ENCODE assay signal across 24 cellular contexts in genomic region chr15:92613841-92614240, GRCh38. TPM values are rescaled to one million over a fixed set of nuclear protein-coding genes. Genes with fewer than 3 reads are reported as not detected.
DNase-seq lines count a peak whose midpoint lies in the region; ATAC-seq and TF ChIP-seq lines count a peak whose summit lies in the region.
"Had no signal": no experiment of that assay in that cellular context is flagged by ENCODE, and none has a peak within 500 bp of the region (broad histone marks: within the 10 kb centered on the region; RNA-seq: fewer than 3 reads in every experiment).

No MANE protein-coding gene starts in this region.

- H3K27me3 Mint-ChIP-seq in activated naive CD4-positive, alpha-beta T cell treated with anti-CD3 and anti-CD28 coated beads for 36 hours (ENCODE audit: low read depth) = no peaks in the 10 kb centered on the region

- H3K4me3 ChIP-seq in coronary artery = no peak overlapping the region
- H3K4me3 ChIP-seq in upper lobe of right lung = no peak overlapping the region
- H3K4me3 ChIP-seq: BLaER1 treated with 17β-estradiol and CSF1 and Interleukin-3, amounts not matched to agents 10 nM and 100 nM; GM12878; GM23248; HAP-1; MG63 had no signal

- DNase-seq in activated effector memory CD4-positive, alpha-beta T cell treated with anti-CD3 and anti-CD28 coated beads, Interleukin-2, amount 50 U/mL, for 16 hours = peak; percentile 50
- no peak for DNase-seq in activated effector memory CD4-positive, alpha-beta T cell treated with Interleukin-2 at 50 U/mL for 16 hours
- DNase-seq in coronary artery (ENCODE audit: low spot score) (peak; percentile 54), posterior vena cava (ENCODE audit: low spot score) (peak; percentile 76), upper lobe of right lung (peak; percentile 48), NCI-H82 (lab: John Stamatoyannopoulos, UW) (no peak), midbrain (lab: John Stamatoyannopoulos, UW) (no peak)
- DNase-seq in activated naive CD4-positive, alpha-beta T cell treated with anti-CD3 and anti-CD28 coated beads for 36 hours = no peak
- DNase-seq: 8988T; CD8-positive, alpha-beta T cell; DND-41; GM23248; Kasumi-1; MG63; NCI-H1417 treated with DMSO at 0.1 percent for 48 hours; NCI-H187 treated with DMSO at 0.1 percent for 48 hours; NCI-H226; NCI-H510A treated with DMSO at 0.1 percent for 48 hours; NCI-H748 treated with DMSO at 0.1 percent for 48 hours; NK-92 treated with Interleukin-12 subunit alpha and Interleukin-12 subunit beta, amount 100 ng/mL, for 24 hours had no signal

- intact Hi-C loops in posterior vena cava (cut with DNase I) = no loop called here
- intact Hi-C loops in upper lobe of right lung (cut with DNase I) = no loop called here
- intact Hi-C loops in activated naive CD4-positive, alpha-beta T cell treated with anti-CD3 and anti-CD28 coated beads for 36 hours (cut with micrococcal nuclease) = no loop called here

- ATAC-seq in upper lobe of right lung = no peak
- ATAC-seq: CD8-positive, alpha-beta T cell; GM12878; Panc1 had no signal

- H3K9me3 ChIP-seq in upper lobe of right lung = no peaks in the 10 kb centered on the region
- H3K9me3 ChIP-seq: HAP-1, MG63 had no signal

- H3K27me3 ChIP-seq in upper lobe of right lung = no peaks in the 10 kb centered on the region
- H3K27me3 ChIP-seq: BLaER1 treated with 17β-estradiol and CSF1 and Interleukin-3, amounts not matched to agents 10 nM and 100 nM; MG63 had no signal

- no peaks in the 10 kb centered on the region for H3K4me1 Mint-ChIP-seq in activated naive CD4-positive, alpha-beta T cell treated with anti-CD3 and anti-CD28 coated beads for 36 hours (ENCODE audit: low read depth)

- H3K27ac ChIP-seq in coronary artery = no peak overlapping the region
- H3K27ac ChIP-seq in upper lobe of right lung = peak overlapping the region; percentile 42
- H3K27ac ChIP-seq: BLaER1 treated with 17β-estradiol and CSF1 and Interleukin-3, amounts not matched to agents 10 nM and 100 nM; GM23248 had no signal

- no peak overlapping the region for H3K4me3 Mint-ChIP-seq in activated naive CD4-positive, alpha-beta T cell treated with anti-CD3 and anti-CD28 coated beads for 36 hours
- H3K4me3 Mint-ChIP-seq: CD8-positive, alpha-beta T cell had no signal

- H3K27ac Mint-ChIP-seq in activated naive CD4-positive, alpha-beta T cell treated with anti-CD3 and anti-CD28 coated beads for 36 hours = no peak overlapping the region
- H3K27ac Mint-ChIP-seq: CD8-positive, alpha-beta T cell had no signal

- H3K9me3 Mint-ChIP-seq in activated naive CD4-positive, alpha-beta T cell treated with anti-CD3 and anti-CD28 coated beads for 36 hours = no peaks in the 10 kb centered on the region
- H3K9me3 Mint-ChIP-seq: CD8-positive, alpha-beta T cell had no signal

- H3K36me3 ChIP-seq in upper lobe of right lung = no peaks in the 10 kb centered on the region
- H3K36me3 ChIP-seq: BLaER1 treated with 17β-estradiol and CSF1 and Interleukin-3, amounts not matched to agents 10 nM and 100 nM; HAP-1 had no signal

- H3K4me1 ChIP-seq in upper lobe of right lung = peaks cover 10% of the 10 kb centered on the region
- H3K4me1 ChIP-seq: HAP-1 had no signal

- no peak for TF ChIP-seq CTCF in coronary artery (IDR thresholded peaks at IDR 0.05)
- no peak for TF ChIP-seq CTCF in upper lobe of right lung (IDR thresholded peaks at IDR 0.05)

- no peaks in the 10 kb centered on the region for H3K36me3 Mint-ChIP-seq in activated naive CD4-positive, alpha-beta T cell treated with anti-CD3 and anti-CD28 coated beads for 36 hours (ENCODE audit: low read depth)
- H3K36me3 Mint-ChIP-seq: CD8-positive, alpha-beta T cell had no signal

- CTCF ChIA-PET in activated naive CD4-positive, alpha-beta T cell treated with anti-CD3 and anti-CD28 coated beads for 36 hours (lab: Charles Lee) = no interaction called here

RNA-seq across cellular contexts. Expression of gene FAM174B, which starts 41.7 kb away (rescaled TPM):
- total RNA-seq in posterior vena cava (1 to 10 TPM; 8.0 to 9.0 TPM), upper lobe of right lung (62.9 TPM)
- total RNA-seq in activated naive CD4-positive, alpha-beta T cell treated with anti-CD3 and anti-CD28 coated beads for 36 hours = 1 to 10 TPM; 5.5 to 5.6 TPM

Comparison
In these comparisons a context has a peak if more than half of its experiments do, and no peak if none do; other contexts are left out.
1. DNase-seq: peak in activated effector memory CD4-positive, alpha-beta T cell treated with anti-CD3 and anti-CD28 coated beads, Interleukin-2, amount 50 U/mL, for 16 hours (single experiment), coronary artery (single experiment), posterior vena cava (single experiment) and upper lobe of right lung (single experiment); none in activated effector memory CD4-positive, alpha-beta T cell treated with Interleukin-2 at 50 U/mL for 16 hours (single experiment), NCI-H82 (single experiment), midbrain (single experiment) and activated naive CD4-positive, alpha-beta T cell treated with anti-CD3 and anti-CD28 coated beads for 36 hours (single experiment).